Comparison of ENCODE assay signal across 21 cellular contexts in the genomic region with DNA sequence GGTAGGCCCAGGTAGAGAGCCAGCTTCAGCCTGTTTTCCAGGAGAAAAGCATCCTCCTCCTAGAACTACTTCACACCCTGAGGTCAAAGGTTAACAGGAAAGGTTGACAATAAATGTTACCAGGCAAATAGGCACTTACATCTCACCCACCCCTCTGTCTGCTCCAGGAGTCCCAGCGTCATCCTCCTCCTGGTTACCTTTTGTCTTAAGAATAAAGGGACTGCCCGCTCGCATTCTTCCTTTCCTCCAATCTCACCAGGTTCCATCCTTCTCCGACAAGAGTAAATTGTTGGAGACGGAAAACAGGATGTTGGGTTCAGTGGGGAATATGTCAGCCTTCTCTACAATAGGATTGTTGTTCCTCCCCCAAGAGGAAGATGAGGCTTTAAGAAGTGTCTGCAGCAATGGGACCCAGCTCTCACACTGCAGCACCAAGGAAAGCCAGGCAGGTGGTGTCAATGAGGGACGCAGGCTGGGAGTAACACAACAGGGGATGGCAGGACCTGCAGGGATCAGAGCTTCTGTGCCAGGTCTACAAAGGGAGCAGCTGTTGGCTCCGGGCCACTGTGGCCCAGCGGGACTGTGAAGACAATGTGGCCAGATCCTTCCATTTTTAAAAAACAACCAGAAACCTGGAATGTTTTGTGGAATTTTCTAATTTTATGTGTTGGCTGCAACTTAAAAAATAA. TPM values are rescaled to one million over a fixed set of nuclear protein-coding genes. Genes with fewer than 3 reads are reported as not detected.
"Had no signal": no experiment of that assay in that cellular context is flagged by ENCODE, and none has a peak within 500 bp of the region (broad histone marks: within the 10 kb centered on the region; RNA-seq: fewer than 3 reads in every experiment).

No MANE protein-coding gene starts in this region.

- H3K4me3 Mint-ChIP-seq: activated CD4-positive, alpha-beta T cell treated with anti-CD3 and anti-CD28 coated beads, Interleukin-2, amount 10 ng/mL, durations not matched to agents 24 days and 14 days; activated CD8-positive, alpha-beta T cell treated with anti-CD3 and anti-CD28 coated beads for 36 hours; activated naive CD4-positive, alpha-beta T cell treated with anti-CD3 and anti-CD28 coated beads, Interleukin-2, amount 10 ng/mL, durations not matched to agents 7 days and 5 days; central memory CD8-positive, alpha-beta T cell; mesothelial cell of epicardium; nephron; stimulated activated naive CD8-positive, alpha-beta T cell treated with anti-CD3 and anti-CD28 coated beads, Interleukin-15, amount 100 ng/mL, for 72 hours had no signal

- H3K27me3 Mint-ChIP-seq: activated CD4-positive, alpha-beta T cell treated with anti-CD3 and anti-CD28 coated beads, Interleukin-2, amount 10 ng/mL, durations not matched to agents 24 days and 14 days; activated CD8-positive, alpha-beta T cell treated with anti-CD3 and anti-CD28 coated beads for 36 hours; stimulated activated naive CD8-positive, alpha-beta T cell treated with anti-CD3 and anti-CD28 coated beads, Interleukin-15, amount 100 ng/mL, for 72 hours had no signal

- H3K4me1 Mint-ChIP-seq: activated CD4-positive, alpha-beta T cell treated with anti-CD3 and anti-CD28 coated beads, Interleukin-2, amount 10 ng/mL, durations not matched to agents 24 days and 14 days; activated naive CD4-positive, alpha-beta T cell treated with anti-CD3 and anti-CD28 coated beads, Interleukin-2, amount 10 ng/mL, durations not matched to agents 7 days and 5 days; central memory CD8-positive, alpha-beta T cell; mesothelial cell of epicardium; nephron; stimulated activated naive CD8-positive, alpha-beta T cell treated with anti-CD3 and anti-CD28 coated beads, Interleukin-15, amount 100 ng/mL, for 72 hours had no signal

- H3K36me3 ChIP-seq: left lung, transverse colon had no signal

- H3K27ac Mint-ChIP-seq: activated CD4-positive, alpha-beta T cell treated with anti-CD3 and anti-CD28 coated beads, Interleukin-2, amount 10 ng/mL, durations not matched to agents 24 days and 14 days; activated CD8-positive, alpha-beta T cell treated with anti-CD3 and anti-CD28 coated beads for 36 hours; activated naive CD4-positive, alpha-beta T cell treated with anti-CD3 and anti-CD28 coated beads, Interleukin-2, amount 10 ng/mL, durations not matched to agents 7 days and 5 days; mesothelial cell of epicardium; nephron; stimulated activated naive CD8-positive, alpha-beta T cell treated with anti-CD3 and anti-CD28 coated beads, Interleukin-15, amount 100 ng/mL, for 72 hours had no signal

- H3K27ac ChIP-seq: left lung, suprapubic skin, transverse colon had no signal

- H3K9me3 ChIP-seq: left lung, suprapubic skin, transverse colon had no signal

- DNase-seq: activated CD4-positive, alpha-beta T cell treated with anti-CD3 and anti-CD28 coated beads, Interleukin-2, amount 10 ng/mL, durations not matched to agents 24 days and 14 days; activated CD8-positive, alpha-beta T cell treated with anti-CD3 and anti-CD28 coated beads for 36 hours; activated effector memory CD4-positive, alpha-beta T cell treated with Interleukin-2 at 50 U/mL for 16 hours; activated naive CD4-positive, alpha-beta T cell treated with anti-CD3 and anti-CD28 coated beads, Interleukin-2, amount 10 ng/mL, durations not matched to agents 7 days and 5 days; activated T-cell treated with anti-CD3 and anti-CD28 coated beads, Interleukin-2, amount 50 U/mL, for 1 hour; aorta; cortex of kidney; head of caudate nucleus; left lung; nucleus accumbens; stimulated activated CD4-positive, alpha-beta T cell treated with anti-CD3 and anti-CD28 coated beads, Interleukin-4, amount 100 ng/mL, for 1 hour; stimulated activated naive CD8-positive, alpha-beta T cell treated with anti-CD3 and anti-CD28 coated beads, Interleukin-15, amount 100 ng/mL, for 72 hours; T1000; transverse colon had no signal

- H3K4me2 ChIP-seq: smooth muscle cell had no signal

- H3K36me3 Mint-ChIP-seq: activated naive CD4-positive, alpha-beta T cell treated with anti-CD3 and anti-CD28 coated beads, Interleukin-2, amount 10 ng/mL, durations not matched to agents 7 days and 5 days had no signal

- H3K9me3 Mint-ChIP-seq: activated CD8-positive, alpha-beta T cell treated with anti-CD3 and anti-CD28 coated beads for 36 hours; activated naive CD4-positive, alpha-beta T cell treated with anti-CD3 and anti-CD28 coated beads, Interleukin-2, amount 10 ng/mL, durations not matched to agents 7 days and 5 days; central memory CD8-positive, alpha-beta T cell; nephron; stimulated activated naive CD8-positive, alpha-beta T cell treated with anti-CD3 and anti-CD28 coated beads, Interleukin-15, amount 100 ng/mL, for 72 hours had no signal

- H3K27me3 ChIP-seq: suprapubic skin, transverse colon had no signal

- ATAC-seq: activated CD8-positive, alpha-beta T cell treated with anti-CD3 and anti-CD28 coated beads for 36 hours; left lung; sciatic nerve; stimulated activated naive CD8-positive, alpha-beta T cell treated with anti-CD3 and anti-CD28 coated beads, Interleukin-15, amount 100 ng/mL, for 72 hours had no signal

- H3K4me3 ChIP-seq: left lung, smooth muscle cell, suprapubic skin, transverse colon had no signal

- H3K4me1 ChIP-seq: left lung, transverse colon had no signal

RNA-seq across cellular contexts. Expression of a gene that starts 29.0 kb away (rescaled TPM):
- total RNA-seq: activated CD4-positive, alpha-beta T cell treated with anti-CD3 and anti-CD28 coated beads, Interleukin-2, amount 10 ng/mL, durations not matched to agents 24 days and 14 days; activated CD8-positive, alpha-beta T cell treated with anti-CD3 and anti-CD28 coated beads for 36 hours; lung microvascular endothelial cell; transverse colon had no signal
- polyA plus RNA-seq: aorta had no signal
